ENCODE assay signal across 8 cellular contexts in genomic region chr11:269146-269890, GRCh38. TPM values are rescaled to one million over a fixed set of nuclear protein-coding genes. Genes with fewer than 3 reads are reported as not detected.
DNase-seq lines count a peak whose midpoint lies in the region; ATAC-seq and TF ChIP-seq lines count a peak whose summit lies in the region.

No MANE protein-coding gene starts in this region.

- DNase-seq in CD4-positive, alpha-beta T cell = peak in 8 of 10 experiments; percentile 29 to 62 (median 44)
- DNase-seq in UCSD-AML1 (lab: John Stamatoyannopoulos, UW; ENCODE audit: unreplicated experiment) = peak; percentile 65
- DNase-seq in fibroblast of peridontal ligament (ENCODE audit: extremely low read depth) = peak; percentile 29
- DNase-seq in spleen = peak; percentile 82
- no peak for DNase-seq in hepatic stellate cell (ENCODE audit: low spot score)
- DNase-seq in NCI-H1694 treated with DMSO at 0.1 percent for 48 hours (lab: John Stamatoyannopoulos, UW) = no peak

- intact Hi-C loops in CD4-positive, alpha-beta T cell (cut with DNase I, micrococcal nuclease) = loop anchor here (1.0 to 5.0 kb wide), 6 partner anchors 18 to 62 kb away; partner anchors contain the start of genes BET1L (in 1 of the 2), IFITM2 (in 1 of the 2) and RIC8A (in 1 of the 2)
- intact Hi-C loops in spleen (cut with DNase I; ENCODE audit: low total_unique reads) = no loop called here

- H3K9me3 Mint-ChIP-seq in CD4-positive, alpha-beta T cell = no peaks in the 10 kb centered on the region

- H3K27me3 Mint-ChIP-seq in CD4-positive, alpha-beta T cell = no peaks in the 10 kb centered on the region

- peaks cover 33% of the 10 kb centered on the region for H3K4me1 Mint-ChIP-seq in CD4-positive, alpha-beta T cell (ENCODE audit: low read depth)

- H3K4me3 Mint-ChIP-seq in CD4-positive, alpha-beta T cell = peak overlapping the region; percentile 91

- POLR2A ChIA-PET in CD4-positive, alpha-beta T cell (lab: Charles Lee) = interaction anchor here (0.8 to 8.2 kb wide), 17 partner anchors 12 to 307 kb away, joined by 3 to 185 read pairs (median 12); partner anchors contain the start of genes BET1L, NLRP6, PGGHG and PHRF1

- H3K9me3 ChIP-seq in CD4-positive, alpha-beta T cell (ENCODE audit: control insufficient read depth, low read length) = no peaks in the 10 kb centered on the region
- peaks cover 0 to 14% (median 10%) of the 10 kb centered on the region in 8 donors for H3K9me3 ChIP-seq in spleen

- 17 to 25% (median 21%) methylated on average over 21 of the region's 21 CpGs for WGBS in spleen, 5 donors

- H3K36me3 ChIP-seq in spleen = no peaks in the 10 kb centered on the region

- CTCF ChIA-PET in CD4-positive, alpha-beta T cell (lab: Charles Lee) = interaction anchor here (1.0 to 3.9 kb wide), 3 partner anchors 18 to 35 kb away, joined by 4 to 22 read pairs (median 4); no protein-coding TSS in a partner anchor

- H3K27ac Mint-ChIP-seq in CD4-positive, alpha-beta T cell = peak overlapping the region; percentile 94

- ATAC-seq in CD4-positive, alpha-beta T cell (ENCODE audit: poor library complexity) = peak; percentile 76
- ATAC-seq in GM19455 (IDR thresholded peaks at IDR 0.05; ENCODE audit: unreplicated experiment) = peak; percentile 68
- ATAC-seq in HG03460 (IDR thresholded peaks at IDR 0.05; ENCODE audit: unreplicated experiment) = peak; percentile 67

- no peak for TF ChIP-seq CTCF in CD4-positive, alpha-beta T cell (IDR thresholded peaks at IDR 0.05)
- peak in 7 of 11 experiments; percentile 52 to 87 (median 71) for TF ChIP-seq CTCF in spleen (IDR thresholded peaks at IDR 0.05 in 8 of 11, conservative IDR thresholded peaks at IDR 0.05 in 3 of 11)

- H3K27ac ChIP-seq in CD4-positive, alpha-beta T cell (ENCODE audit: low read depth, low read length) = peak overlapping the region; percentile 74
- H3K27ac ChIP-seq in spleen = peak overlapping the region; percentile 86 to 99 (median 96)

- peaks cover 3% of the 10 kb centered on the region for H3K36me3 Mint-ChIP-seq in CD4-positive, alpha-beta T cell (ENCODE audit: low read depth)

- H3K4me3 ChIP-seq in spleen = peak overlapping the region; percentile 18 to 86 (median 54)

- peak; percentile 7 to 44 (median 38) for TF ChIP-seq POLR2A in spleen (IDR thresholded peaks at IDR 0.05)

- H3K4me1 ChIP-seq in spleen = peaks cover 0 to 43% (median 19%) of the 10 kb centered on the region in 6 donors

- H3K27me3 ChIP-seq in CD4-positive, alpha-beta T cell (ENCODE audit: control insufficient read depth, insufficient read depth, low read length) = no peaks in the 10 kb centered on the region
- H3K27me3 ChIP-seq in spleen (replicated peaks in 1 of 7) = no peaks in the 10 kb centered on the region

RNA-seq across cellular contexts. Expression of gene NLRP6, which starts 8.9 kb away (rescaled TPM):
- total RNA-seq in CD4-positive, alpha-beta T cell = 10 to 100 TPM; 14.4 to 14.7 TPM
- total RNA-seq in spleen = 10 to 100 TPM in 4 of 7 donors, 1 to 10 TPM in 3; 5.0 to 30.9 (median 10.0) TPM
- polyA plus RNA-seq in spleen = 1 to 10 TPM in 2 of 3 donors, under 1 TPM in 1; 0.15 to 1.3 (median 1.1) TPM

RNA-seq across cellular contexts. Expression of gene PGGHG, which starts 19.6 kb away (rescaled TPM):
- 100 to 1,000 TPM; 670 to 671 TPM for total RNA-seq in CD4-positive, alpha-beta T cell
- total RNA-seq in spleen = 100 to 1,000 TPM in 6 of 7 donors, 10 to 100 TPM in 1; 53.4 to 182 (median 128) TPM
- 100 to 1,000 TPM; 127 to 250 (median 134) TPM for polyA plus RNA-seq in spleen

RNA-seq across cellular contexts. Expression of gene IFITM5, which starts 30.0 kb away (rescaled TPM):
- total RNA-seq in CD4-positive, alpha-beta T cell = not detected
- not detected for total RNA-seq in spleen
- not detected for polyA plus RNA-seq in spleen

RNA-seq across cellular contexts. Expression of gene PSMD13, which starts 32.5 kb away (rescaled TPM):
- 10 to 100 TPM; 56.9 to 57.8 TPM for total RNA-seq in CD4-positive, alpha-beta T cell
- 100 to 1,000 TPM in 5 of 7 donors, 10 to 100 TPM in 2; 93.6 to 126 (median 101) TPM for total RNA-seq in spleen
- polyA plus RNA-seq in spleen = 100 to 1,000 TPM; 165 to 229 (median 200) TPM

RNA-seq across cellular contexts. Expression of gene SIRT3, which starts 33.2 kb away (rescaled TPM):
- 10 to 100 TPM; 16.4 to 18.0 TPM for total RNA-seq in CD4-positive, alpha-beta T cell
- total RNA-seq in spleen = 10 to 100 TPM; 11.9 to 28.8 (median 16.6) TPM
- 10 to 100 TPM; 17.8 to 24.0 (median 22.0) TPM for polyA plus RNA-seq in spleen

Comparison
In these comparisons a context has a peak if more than half of its experiments do, and no peak if none do; other contexts are left out.
1. DNase-seq: peak in CD4-positive, alpha-beta T cell (8 of 10), UCSD-AML1 (single experiment), fibroblast of peridontal ligament (single experiment) and spleen (single experiment); none in hepatic stellate cell (single experiment) and NCI-H1694 treated with DMSO at 0.1 percent for 48 hours (single experiment).
2. Peak in every context shown above with its lines, with median percentiles within 50 percentile points of each other: ATAC-seq.